In the genomic region with DNA sequence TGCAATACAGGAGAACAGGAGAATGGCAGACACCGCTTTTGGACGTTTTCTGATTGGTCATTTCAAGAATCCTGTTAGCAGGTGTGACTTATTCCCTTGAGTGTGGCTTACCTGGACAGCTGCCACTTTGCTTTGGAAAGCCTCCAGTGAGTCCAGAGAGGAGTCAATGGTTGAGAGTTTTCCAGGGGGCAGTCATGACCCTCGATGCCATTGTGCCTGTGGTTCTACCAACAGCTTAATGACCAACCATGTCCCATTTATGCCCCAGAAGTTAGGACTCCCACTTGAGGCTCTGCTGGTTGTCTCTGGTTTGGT, we compare ENCODE assay signal across 17 cellular contexts. TPM values are rescaled to one million over a fixed set of nuclear protein-coding genes. Genes with fewer than 3 reads are reported as not detected.
"Had no signal": no experiment of that assay in that cellular context is flagged by ENCODE, and none has a peak within 500 bp of the region (broad histone marks: within the 10 kb centered on the region; RNA-seq: fewer than 3 reads in every experiment).

No MANE protein-coding gene starts in this region.

- DNase-seq: activated CD4-positive, alpha-beta T cell treated with anti-CD3 and anti-CD28 coated beads, Interleukin-2, amount 50 U/mL, for 48 hours; activated naive CD4-positive, alpha-beta T cell treated with anti-CD3 and anti-CD28 coated beads, Interleukin-2, amount 50 U/mL, for 16 hours; activated T-cell treated with anti-CD3 and anti-CD28 coated beads, Interleukin-2, amount 50 U/mL, for 1 hour; central memory CD4-positive, alpha-beta T cell; cortex of kidney; effector CD4-positive, alpha-beta T cell; foreskin melanocyte; SK-N-SH; stimulated activated CD4-positive, alpha-beta T cell treated with anti-CD3 and anti-CD28 coated beads, Interleukin-12 subunit alpha, Interleukin-12 subunit beta, amount 100 ng/mL, for 4 hours; stimulated activated CD4-positive, alpha-beta T cell treated with anti-CD3 and anti-CD28 coated beads, Interleukin-2, amount 100 ng/mL, for 24 hours; T-cell; T-helper 9 cell had no signal

- H3K9me3 ChIP-seq: SK-N-SH had no signal

- H3K4me3 Mint-ChIP-seq: mesothelial cell of epicardium, neural crest cell, T-cell had no signal

- ATAC-seq: T-cell had no signal

- H3K9me3 Mint-ChIP-seq: mesothelial cell of epicardium, neural crest cell, T-cell had no signal

- H3K9ac ChIP-seq: SK-N-SH had no signal

- H3K36me3 Mint-ChIP-seq: T-cell had no signal

- H3K27ac ChIP-seq: VCaP had no signal

- H3K4me3 ChIP-seq: lung had no signal

- H3K27ac Mint-ChIP-seq: T-cell had no signal

- H3K4me2 ChIP-seq: SK-N-SH had no signal

RNA-seq across cellular contexts. Expression of gene IGFBP5, which starts 49.8 kb away (rescaled TPM):
- total RNA-seq: endothelial cell of umbilical vein had no signal
